ENCODE assay signal across 9 cellular contexts in the genomic region with DNA sequence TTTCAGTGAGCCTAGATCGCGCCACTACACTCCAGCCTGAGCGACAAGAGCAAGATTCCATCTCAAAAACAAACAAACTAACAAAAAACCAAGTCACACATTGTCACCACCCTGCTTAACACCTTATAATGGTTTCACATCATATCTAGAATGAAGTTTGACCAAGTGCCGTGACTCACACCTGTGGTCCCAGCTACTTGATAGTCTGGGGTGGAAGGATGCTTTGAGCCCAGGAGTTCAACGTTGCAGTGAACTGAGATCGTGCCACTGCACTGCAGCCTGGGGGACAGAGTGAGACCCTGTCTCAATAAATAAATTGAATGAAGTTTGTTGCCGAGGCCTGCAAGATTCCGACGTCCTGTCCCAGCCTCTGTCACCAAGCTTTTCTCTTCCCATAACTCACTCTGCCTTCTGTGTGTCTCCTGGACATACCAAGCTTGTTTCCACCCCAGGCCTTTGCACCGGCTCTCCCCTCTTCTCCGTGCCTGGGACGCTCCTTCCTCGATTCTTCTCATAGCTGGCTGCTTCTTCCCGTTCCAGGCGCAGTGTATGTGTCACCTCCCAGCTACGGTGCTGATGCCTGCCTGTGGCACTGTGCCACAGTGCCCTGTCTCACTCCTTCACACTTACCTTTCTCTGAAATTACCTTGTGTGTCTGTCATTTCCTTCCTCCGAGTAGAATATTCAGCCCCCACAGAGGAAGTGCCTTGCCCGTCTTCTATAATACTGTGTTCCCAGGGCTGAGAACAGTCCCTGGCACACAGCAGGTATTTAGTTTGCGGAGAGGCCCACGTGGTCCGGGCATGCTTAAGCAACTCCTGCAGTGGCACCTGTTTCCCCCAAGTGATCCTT. TPM values are rescaled to one million over a fixed set of nuclear protein-coding genes. Genes with fewer than 3 reads are reported as not detected.
DNase-seq lines count a peak whose midpoint lies in the region; TF ChIP-seq lines count a peak whose summit lies in the region.
"Had no signal": no experiment of that assay in that cellular context is flagged by ENCODE, and none has a peak within 500 bp of the region (broad histone marks: within the 10 kb centered on the region; RNA-seq: fewer than 3 reads in every experiment).

No MANE protein-coding gene starts in this region.

- peaks cover 5% of the 10 kb centered on the region for H3K79me1 ChIP-seq in mesendoderm (ENCODE audit: low read length)

- peak overlapping the region; percentile 16 for H3K18ac ChIP-seq in mesendoderm (ENCODE audit: low read length)

- no peaks in the 10 kb centered on the region for H3K9me3 ChIP-seq in BLaER1

- H3K4me1 ChIP-seq in BLaER1 (peaks cover 58% of the 10 kb centered on the region), mesendoderm (ENCODE audit: control insufficient read depth, low read depth, low read length) (peaks cover 5% of the 10 kb centered on the region)
- H3K4me1 ChIP-seq: foreskin keratinocyte had no signal

- peak; percentile 91 for DNase-seq in NCI-H1092 treated with DMSO at 0.1 percent for 48 hours (lab: John Stamatoyannopoulos, UW)
- DNase-seq in activated effector memory CD4-positive, alpha-beta T cell treated with anti-CD3 and anti-CD28 coated beads, Interleukin-2, amount 50 U/mL, for 16 hours: peak; percentile 74
- no peak for DNase-seq in mesendoderm
- no peak for DNase-seq in hepatic stellate cell (ENCODE audit: low spot score)
- no peak for DNase-seq in MV-4-11 (lab: John Stamatoyannopoulos, UW)
- DNase-seq in HEK293T (ENCODE audit: extremely low spot score): no peak
- no peak for DNase-seq in globus pallidus (ENCODE audit: low spot score)

- no peaks in the 10 kb centered on the region for H3K27me3 ChIP-seq in BLaER1
- H3K27me3 ChIP-seq in mesendoderm (ENCODE audit: insufficient read depth, low read length, poor library complexity): no peaks in the 10 kb centered on the region

- H3K4me2 ChIP-seq in BLaER1 (peak overlapping the region; percentile 56), mesendoderm (ENCODE audit: low read length) (no peak overlapping the region)

- H3K79me2 ChIP-seq in mesendoderm (ENCODE audit: control insufficient read depth, insufficient read depth, low read length): no peaks in the 10 kb centered on the region

- H3K4ac ChIP-seq in mesendoderm (ENCODE audit: low read depth, low read length): no peak overlapping the region

- no peaks in the 10 kb centered on the region for H4K20me1 ChIP-seq in BLaER1

- H2BK15ac ChIP-seq in mesendoderm (replicated peaks; ENCODE audit: low read depth): no peak overlapping the region

- POLR2A ChIA-PET in HEK293T (lab: Yijun Ruan, JAX): interaction anchor here (0.6 to 1.3 kb wide), 2 partner anchors 14 to 91 kb away, joined by 3 read pairs; no protein-coding TSS in a partner anchor

- no peak overlapping the region for H2BK120ac ChIP-seq in mesendoderm (ENCODE audit: low read depth, low read length)

- H2AK5ac ChIP-seq in mesendoderm (ENCODE audit: low read length): no peak overlapping the region

- H3K27ac ChIP-seq in BLaER1: peak overlapping the region; percentile 8; the same call in 1 of the 2 replicates
- H3K27ac ChIP-seq in mesendoderm (ENCODE audit: low read depth, low read length): no peak overlapping the region
- H3K27ac ChIP-seq: foreskin keratinocyte had no signal

- H4K5ac ChIP-seq in mesendoderm (ENCODE audit: low read length): no peak overlapping the region

- 0 out of 2 replicates have a peak overlapping the region, but pooled peaks have one; percentile 0 for H3K9ac ChIP-seq in BLaER1
- H3K9ac ChIP-seq in mesendoderm (ENCODE audit: low read length): no peak overlapping the region

- no peak overlapping the region for H4K8ac ChIP-seq in mesendoderm (ENCODE audit: low read depth, low read length)

- no peak overlapping the region for H2BK5ac ChIP-seq in mesendoderm (ENCODE audit: low read length)

- no peak overlapping the region for H3K4me3 ChIP-seq in BLaER1
- no peak overlapping the region for H3K4me3 ChIP-seq in mesendoderm (ENCODE audit: low read length)

- H3K36me3 ChIP-seq in BLaER1 (no peaks in the 10 kb centered on the region), mesendoderm (ENCODE audit: control insufficient read depth, insufficient read depth, low read length) (no peaks in the 10 kb centered on the region)

- CTCF ChIA-PET in HEK293T (lab: Yijun Ruan, JAX): interaction anchor here (0.6 to 1.9 kb wide), 5 partner anchors 9 to 224 kb away, joined by 3 to 7 read pairs (median 4); no protein-coding TSS in a partner anchor

- no peak overlapping the region for H3K56ac ChIP-seq in mesendoderm (ENCODE audit: low read length)

- H3K23ac ChIP-seq in mesendoderm (ENCODE audit: low read length): no peak overlapping the region

- WGBS in mesendoderm (ENCODE audit: extremely low coverage, insufficient coverage, low lambda C conversion rate): no CpG with 5 or more reads among the region's 21 CpGs

TF ChIP-seq in HEK293T, 16 proteins besides CTCF, POLR2A, EP300 and RAD21:
- TF ChIP-seq, protein P1, sequence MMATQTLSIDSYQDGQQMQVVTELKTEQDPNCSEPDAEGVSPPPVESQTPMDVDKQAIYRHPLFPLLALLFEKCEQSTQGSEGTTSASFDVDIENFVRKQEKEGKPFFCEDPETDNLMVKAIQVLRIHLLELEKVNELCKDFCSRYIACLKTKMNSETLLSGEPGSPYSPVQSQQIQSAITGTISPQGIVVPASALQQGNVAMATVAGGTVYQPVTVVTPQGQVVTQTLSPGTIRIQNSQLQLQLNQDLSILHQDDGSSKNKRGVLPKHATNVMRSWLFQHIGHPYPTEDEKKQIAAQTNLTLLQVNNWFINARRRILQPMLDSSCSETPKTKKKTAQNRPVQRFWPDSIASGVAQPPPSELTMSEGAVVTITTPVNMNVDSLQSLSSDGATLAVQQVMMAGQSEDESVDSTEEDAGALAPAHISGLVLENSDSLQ (IDR thresholded peaks at IDR 0.05): no peak
- no peak for TF ChIP-seq LEF1 (IDR thresholded peaks at IDR 0.05; ENCODE audit: borderline replicate concordance)
TF ChIP-seq in HEK293T: peak in this region for 0.

RNA-seq across cellular contexts. Expression of a gene that starts 3.8 kb away (rescaled TPM):
- 58.2 TPM for polyA plus RNA-seq in mesendoderm (2013, experiment 1 of 2)
- polyA plus RNA-seq in mesendoderm (2013, experiment 2 of 2): 57.4 TPM

RNA-seq across cellular contexts. Expression of a gene that starts 23.6 kb away (rescaled TPM):
- 12.5 TPM for polyA plus RNA-seq in mesendoderm (2013, experiment 1 of 2)
- 12.9 TPM for polyA plus RNA-seq in mesendoderm (2013, experiment 2 of 2)

Comparison
In these comparisons a context has a peak if more than half of its experiments do, and no peak if none do; other contexts are left out.
1. DNase-seq: peak in NCI-H1092 treated with DMSO at 0.1 percent for 48 hours (single experiment) and activated effector memory CD4-positive, alpha-beta T cell treated with anti-CD3 and anti-CD28 coated beads, Interleukin-2, amount 50 U/mL, for 16 hours (single experiment); none in mesendoderm (single experiment), hepatic stellate cell (single experiment), MV-4-11 (single experiment), HEK293T (single experiment) and globus pallidus (single experiment).